ENCODE assay signal across 8 cellular contexts in genomic region chr7:45089314-45089891, GRCh38. TPM values are rescaled to one million over a fixed set of nuclear protein-coding genes. Genes with fewer than 3 reads are reported as not detected.
DNase-seq lines count a peak whose midpoint lies in the region; ATAC-seq lines count a peak whose summit lies in the region.

No MANE protein-coding gene starts in this region.

- peaks cover 24% of the 10 kb centered on the region for H3K27me3 Mint-ChIP-seq in activated CD8-positive, alpha-beta T cell treated with anti-CD3 and anti-CD28 coated beads, Interleukin-2, amount 10 ng/mL, durations not matched to agents 7 days and 5 days (ENCODE audit: low read depth)

- H3K36me3 Mint-ChIP-seq in activated CD8-positive, alpha-beta T cell treated with anti-CD3 and anti-CD28 coated beads, Interleukin-2, amount 10 ng/mL, durations not matched to agents 7 days and 5 days (ENCODE audit: low read depth): no peaks in the 10 kb centered on the region

- peak; percentile 51 for ATAC-seq in activated CD8-positive, alpha-beta T cell treated with anti-CD3 and anti-CD28 coated beads, Interleukin-2, amount 10 ng/mL, durations not matched to agents 7 days and 5 days
- no peak for ATAC-seq in GM19324 (IDR thresholded peaks at IDR 0.05; ENCODE audit: low FRiP score, unreplicated experiment)
- no peak for ATAC-seq in GM18498 (IDR thresholded peaks at IDR 0.05; ENCODE audit: unreplicated experiment)

- CTCF ChIA-PET in activated CD8-positive, alpha-beta T cell treated with anti-CD3 and anti-CD28 coated beads, Interleukin-2, amount 10 ng/mL, durations not matched to agents 7 days and 5 days (lab: Charles Lee): interaction anchor here (0.7 to 1.1 kb wide), 3 partner anchors 18 to 232 kb away, joined by 3 to 4 read pairs (median 3); no protein-coding TSS in a partner anchor

- peaks cover 9% of the 10 kb centered on the region for H3K4me1 Mint-ChIP-seq in activated CD8-positive, alpha-beta T cell treated with anti-CD3 and anti-CD28 coated beads, Interleukin-2, amount 10 ng/mL, durations not matched to agents 7 days and 5 days (ENCODE audit: low read depth)

- no peaks in the 10 kb centered on the region for H3K9me3 Mint-ChIP-seq in activated CD8-positive, alpha-beta T cell treated with anti-CD3 and anti-CD28 coated beads, Interleukin-2, amount 10 ng/mL, durations not matched to agents 7 days and 5 days (ENCODE audit: insufficient read depth)

- POLR2A ChIA-PET in activated CD8-positive, alpha-beta T cell treated with anti-CD3 and anti-CD28 coated beads, Interleukin-2, amount 10 ng/mL, durations not matched to agents 7 days and 5 days (lab: Charles Lee): interaction anchor here (0.6 to 1.3 kb wide), 2 partner anchors 22 to 733 kb away, joined by 3 to 6 read pairs; partner anchors contain the start of gene TBRG4

- H3K27ac Mint-ChIP-seq in activated CD8-positive, alpha-beta T cell treated with anti-CD3 and anti-CD28 coated beads, Interleukin-2, amount 10 ng/mL, durations not matched to agents 7 days and 5 days: no peak overlapping the region

- DNase-seq in EL (peak; percentile 63), NCI-H2107 treated with DMSO at 0.1 percent for 48 hours (lab: John Stamatoyannopoulos, UW; ENCODE audit: unreplicated experiment) (peak; percentile 17), dermis microvascular lymphatic vessel endothelial cell (ENCODE audit: low read depth in 2 of 2) (peak; percentile 17 to 33), left kidney (ENCODE audit: low read depth, low spot score) (peak; percentile 90)
- peak; percentile 75 for DNase-seq in activated CD8-positive, alpha-beta T cell treated with anti-CD3 and anti-CD28 coated beads, Interleukin-2, amount 10 ng/mL, durations not matched to agents 7 days and 5 days
- peak; percentile 77 for DNase-seq in stimulated activated CD4-positive, alpha-beta T cell treated with anti-CD3 and anti-CD28 coated beads, Interleukin-1b, Interleukin-23, amount 100 ng/mL, for 48 hours

- H3K4me3 Mint-ChIP-seq in activated CD8-positive, alpha-beta T cell treated with anti-CD3 and anti-CD28 coated beads, Interleukin-2, amount 10 ng/mL, durations not matched to agents 7 days and 5 days: peak overlapping the region; percentile 68

RNA-seq across cellular contexts. Expression of gene NACAD, which starts 0.6 kb away (rescaled TPM):
- under 1 TPM; 0.05 to 0.16 TPM for total RNA-seq in activated CD8-positive, alpha-beta T cell treated with anti-CD3 and anti-CD28 coated beads, Interleukin-2, amount 10 ng/mL, durations not matched to agents 7 days and 5 days
- total RNA-seq in dermis microvascular lymphatic vessel endothelial cell: 0.39 and 0.89 TPM in 2 replicates

RNA-seq across cellular contexts. Expression of gene TBRG4, which starts 22.1 kb away (rescaled TPM):
- 100 to 1,000 TPM; 133 to 137 TPM for total RNA-seq in activated CD8-positive, alpha-beta T cell treated with anti-CD3 and anti-CD28 coated beads, Interleukin-2, amount 10 ng/mL, durations not matched to agents 7 days and 5 days
- 55.5 and 62.8 TPM in 2 replicates for total RNA-seq in dermis microvascular lymphatic vessel endothelial cell

Comparison
In these comparisons a context has a peak if more than half of its experiments do, and no peak if none do; other contexts are left out.
1. DNase-seq: peak in every context shown above with its lines; median percentile 90 in left kidney; 77 in stimulated activated CD4-positive, alpha-beta T cell treated with anti-CD3 and anti-CD28 coated beads, Interleukin-1b, Interleukin-23, amount 100 ng/mL, for 48 hours; 75 in activated CD8-positive, alpha-beta T cell treated with anti-CD3 and anti-CD28 coated beads, Interleukin-2, amount 10 ng/mL, durations not matched to agents 7 days and 5 days; 63 in EL; 25 in dermis microvascular lymphatic vessel endothelial cell; 17 in NCI-H2107 treated with DMSO at 0.1 percent for 48 hours.